ENCODE assay signal across 1 cellular context in the genomic region with DNA sequence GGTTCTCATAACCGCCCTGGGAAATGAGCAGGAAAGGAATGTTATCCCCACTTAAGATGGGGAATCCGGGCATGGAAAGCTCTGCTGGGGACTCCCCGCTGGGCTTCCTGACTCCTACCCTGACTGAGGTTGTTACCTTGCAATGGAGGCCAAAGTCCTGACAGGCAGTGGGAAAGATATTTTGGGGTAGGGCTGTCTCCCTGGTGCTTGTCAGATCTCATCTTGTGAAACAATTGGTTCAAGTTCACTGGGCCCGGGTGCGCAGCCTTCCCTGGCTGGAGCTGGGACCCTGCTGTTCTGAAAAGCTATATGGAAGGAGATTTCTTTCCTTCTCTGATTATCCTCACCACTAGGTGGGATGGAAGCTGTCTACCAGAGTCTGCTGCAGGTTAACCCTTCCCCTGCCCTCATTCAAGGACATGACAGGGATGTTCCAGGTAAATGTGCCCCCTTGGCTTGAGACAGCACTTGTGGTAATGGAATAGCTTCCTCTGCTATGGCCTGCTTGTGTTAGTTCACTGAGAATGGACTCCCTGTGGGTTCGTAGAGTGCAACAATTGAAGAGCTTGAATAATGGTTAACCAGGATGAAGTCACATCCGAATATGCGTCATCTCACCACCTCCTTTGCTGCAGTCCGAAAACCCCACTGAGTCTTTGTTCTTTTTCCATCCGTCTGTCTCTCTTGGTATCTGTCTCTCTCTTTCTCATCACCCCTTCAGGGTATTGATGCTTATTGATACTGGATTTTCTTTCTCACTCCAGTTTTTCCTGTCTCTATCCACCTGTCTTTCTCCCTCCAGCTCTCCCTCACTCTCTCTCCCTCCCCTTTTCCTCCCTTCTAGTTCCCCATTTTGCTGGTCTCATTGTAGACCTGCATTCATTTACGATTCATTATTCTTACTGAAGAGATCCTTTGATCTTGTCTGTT.
TF ChIP-seq lines count a peak whose summit lies in the region.

No MANE protein-coding gene starts in this region.

TF ChIP-seq in HepG2, 621 proteins besides CTCF, POLR2A, EP300 and RAD21 (continued from another document and continues in another):
- peak; percentile 24; the same call in 1 of the 2 replicates for TF ChIP-seq ZFX (CRISPR knock-in tag; IDR thresholded peaks at IDR 0.05; ENCODE audit: low read depth)
- 0 out of 2 replicates have a peak, but pooled peaks have one; percentile 51 for TF ChIP-seq ESRRA (CRISPR knock-in tag; IDR thresholded peaks at IDR 0.05; ENCODE audit: low read depth)
- no peak for TF ChIP-seq MLLT10 (CRISPR knock-in tag; IDR thresholded peaks at IDR 0.05)
- TF ChIP-seq HOXA3 (CRISPR knock-in tag; IDR thresholded peaks at IDR 0.05): peak; percentile 63; the same call in 1 of the 2 replicates
- TF ChIP-seq MED1 (CRISPR knock-in tag; IDR thresholded peaks at IDR 0.05): peak; percentile 46
- no peak for TF ChIP-seq ZNF782 (CRISPR knock-in tag; IDR thresholded peaks at IDR 0.05; ENCODE audit: borderline replicate concordance)
- no peak for TF ChIP-seq ZNF7 (CRISPR knock-in tag; IDR thresholded peaks at IDR 0.05)
- 0 out of 2 replicates have a peak, but pooled peaks have one; percentile 5 for TF ChIP-seq HNF4G (IDR thresholded peaks at IDR 0.05; ENCODE audit: borderline replicate concordance, low read depth, low read length)
- TF ChIP-seq HNF4G (CRISPR knock-in tag; IDR thresholded peaks at IDR 0.05; ENCODE audit: borderline replicate concordance, low read depth): 0 out of 2 replicates have a peak, but pooled peaks have one; percentile 19
- TF ChIP-seq FOXK1 (CRISPR knock-in tag; IDR thresholded peaks at IDR 0.05; ENCODE audit: borderline replicate concordance, low read depth): 0 out of 2 replicates have a peak, but pooled peaks have one; percentile 15
- TF ChIP-seq, protein P1, sequence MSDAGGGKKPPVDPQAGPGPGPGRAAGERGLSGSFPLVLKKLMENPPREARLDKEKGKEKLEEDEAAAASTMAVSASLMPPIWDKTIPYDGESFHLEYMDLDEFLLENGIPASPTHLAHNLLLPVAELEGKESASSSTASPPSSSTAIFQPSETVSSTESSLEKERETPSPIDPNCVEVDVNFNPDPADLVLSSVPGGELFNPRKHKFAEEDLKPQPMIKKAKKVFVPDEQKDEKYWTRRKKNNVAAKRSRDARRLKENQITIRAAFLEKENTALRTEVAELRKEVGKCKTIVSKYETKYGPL (CRISPR knock-in tag; IDR thresholded peaks at IDR 0.05): no peak
- TF ChIP-seq, protein P2, sequence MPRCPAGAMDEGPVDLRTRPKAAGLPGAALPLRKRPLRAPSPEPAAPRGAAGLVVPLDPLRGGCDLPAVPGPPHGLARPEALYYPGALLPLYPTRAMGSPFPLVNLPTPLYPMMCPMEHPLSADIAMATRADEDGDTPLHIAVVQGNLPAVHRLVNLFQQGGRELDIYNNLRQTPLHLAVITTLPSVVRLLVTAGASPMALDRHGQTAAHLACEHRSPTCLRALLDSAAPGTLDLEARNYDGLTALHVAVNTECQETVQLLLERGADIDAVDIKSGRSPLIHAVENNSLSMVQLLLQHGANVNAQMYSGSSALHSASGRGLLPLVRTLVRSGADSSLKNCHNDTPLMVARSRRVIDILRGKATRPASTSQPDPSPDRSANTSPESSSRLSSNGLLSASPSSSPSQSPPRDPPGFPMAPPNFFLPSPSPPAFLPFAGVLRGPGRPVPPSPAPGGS (CRISPR knock-in tag; IDR thresholded peaks at IDR 0.05): no peak
- TF ChIP-seq MAFK (conservative IDR thresholded peaks at IDR 0.05 in 1 of 2, IDR thresholded peaks at IDR 0.05 in 1 of 2; ENCODE audit: low read length in 2 of 2): no peak
- TF ChIP-seq ZNF788 (CRISPR knock-in tag; IDR thresholded peaks at IDR 0.05; ENCODE audit: borderline replicate concordance): 0 out of 2 replicates have a peak, but pooled peaks have one; percentile 43
- peak; percentile 32; the same call in 1 of the 2 replicates for TF ChIP-seq KMT2A (CRISPR knock-in tag; IDR thresholded peaks at IDR 0.05)
- TF ChIP-seq ZC3H13 (CRISPR knock-in tag; IDR thresholded peaks at IDR 0.05): no peak
- TF ChIP-seq TP53 (CRISPR knock-in tag; conservative IDR thresholded peaks at IDR 0.05): no peak
- no peak for TF ChIP-seq SRSF9 (IDR thresholded peaks at IDR 0.05; ENCODE audit: borderline replicate concordance, insufficient read depth, low read depth, low read length, poor library complexity, severe bottlenecking)
- TF ChIP-seq, protein P3, sequence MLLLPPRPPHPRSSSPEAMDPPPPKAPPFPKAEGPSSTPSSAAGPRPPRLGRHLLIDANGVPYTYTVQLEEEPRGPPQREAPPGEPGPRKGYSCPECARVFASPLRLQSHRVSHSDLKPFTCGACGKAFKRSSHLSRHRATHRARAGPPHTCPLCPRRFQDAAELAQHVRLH (CRISPR knock-in tag; IDR thresholded peaks at IDR 0.05; ENCODE audit: borderline replicate concordance, low read depth): 0 out of 2 replicates have a peak, but pooled peaks have one; percentile 74
- TF ChIP-seq, protein P4, sequence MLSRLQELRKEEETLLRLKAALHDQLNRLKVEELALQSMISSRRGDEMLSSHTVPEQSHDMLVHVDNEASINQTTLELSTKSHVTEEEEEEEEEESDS (CRISPR knock-in tag; IDR thresholded peaks at IDR 0.05; ENCODE audit: borderline replicate concordance): no peak
- no peak for TF ChIP-seq SMAD9 (CRISPR knock-in tag; IDR thresholded peaks at IDR 0.05)
- peak; percentile 63; the same call in 1 of the 2 replicates for TF ChIP-seq ZNF317 (CRISPR knock-in tag; IDR thresholded peaks at IDR 0.05)
- TF ChIP-seq CBFB (CRISPR knock-in tag; IDR thresholded peaks at IDR 0.05): no peak
- TF ChIP-seq SP2 (CRISPR knock-in tag; IDR thresholded peaks at IDR 0.05): no peak
- TF ChIP-seq ZNF660 (CRISPR knock-in tag; IDR thresholded peaks at IDR 0.05; ENCODE audit: borderline replicate concordance, low read depth): no peak
- TF ChIP-seq, protein P5, sequence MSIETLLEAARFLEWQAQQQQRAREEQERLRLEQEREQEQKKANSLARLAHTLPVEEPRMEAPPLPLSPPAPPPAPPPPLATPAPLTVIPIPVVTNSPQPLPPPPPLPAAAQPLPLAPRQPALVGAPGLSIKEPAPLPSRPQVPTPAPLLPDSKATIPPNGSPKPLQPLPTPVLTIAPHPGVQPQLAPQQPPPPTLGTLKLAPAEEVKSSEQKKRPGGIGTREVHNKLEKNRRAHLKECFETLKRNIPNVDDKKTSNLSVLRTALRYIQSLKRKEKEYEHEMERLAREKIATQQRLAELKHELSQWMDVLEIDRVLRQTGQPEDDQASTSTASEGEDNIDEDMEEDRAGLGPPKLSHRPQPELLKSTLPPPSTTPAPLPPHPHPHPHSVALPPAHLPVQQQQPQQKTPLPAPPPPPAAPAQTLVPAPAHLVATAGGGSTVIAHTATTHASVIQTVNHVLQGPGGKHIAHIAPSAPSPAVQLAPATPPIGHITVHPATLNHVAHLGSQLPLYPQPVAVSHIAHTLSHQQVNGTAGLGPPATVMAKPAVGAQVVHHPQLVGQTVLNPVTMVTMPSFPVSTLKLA (IDR thresholded peaks at IDR 0.05): no peak
- TF ChIP-seq, protein P6, sequence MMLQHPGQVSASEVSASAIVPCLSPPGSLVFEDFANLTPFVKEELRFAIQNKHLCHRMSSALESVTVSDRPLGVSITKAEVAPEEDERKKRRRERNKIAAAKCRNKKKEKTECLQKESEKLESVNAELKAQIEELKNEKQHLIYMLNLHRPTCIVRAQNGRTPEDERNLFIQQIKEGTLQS (CRISPR knock-in tag; IDR thresholded peaks at IDR 0.05): peak; percentile 76; the same call in 1 of the 2 replicates
- no peak for TF ChIP-seq CENPX (CRISPR knock-in tag; IDR thresholded peaks at IDR 0.05)
- no peak for TF ChIP-seq SOX13 (IDR thresholded peaks at IDR 0.05)
- peak in 1 of 2 experiments; percentile 67; a peak in 2 of 4 replicates for TF ChIP-seq SOX13 (CRISPR knock-in tag; conservative IDR thresholded peaks at IDR 0.05 in 1 of 2, IDR thresholded peaks at IDR 0.05 in 1 of 2)
- peak; percentile 49; the same call in 1 of the 2 replicates for TF ChIP-seq REPIN1 (CRISPR knock-in tag; IDR thresholded peaks at IDR 0.05; ENCODE audit: borderline replicate concordance, low read depth)
- TF ChIP-seq TEAD3 (CRISPR knock-in tag; optimal IDR thresholded peaks at IDR 0.05; ENCODE audit: borderline replicate concordance): peak; percentile 53
- no peak for TF ChIP-seq LCORL (IDR thresholded peaks at IDR 0.05)
- TF ChIP-seq LCORL (CRISPR knock-in tag; IDR thresholded peaks at IDR 0.05): peak; percentile 62; the same call in 1 of the 2 replicates
- 0 out of 2 replicates have a peak, but pooled peaks have one; percentile 36 for TF ChIP-seq TOE1 (CRISPR knock-in tag; IDR thresholded peaks at IDR 0.05)
- TF ChIP-seq ZNF674 (CRISPR knock-in tag; IDR thresholded peaks at IDR 0.05; ENCODE audit: low read depth): 0 out of 2 replicates have a peak, but pooled peaks have one; percentile 62
- TF ChIP-seq ZNF790 (CRISPR knock-in tag; IDR thresholded peaks at IDR 0.05; ENCODE audit: borderline replicate concordance): no peak
- peak; percentile 23 for TF ChIP-seq ZFP36 (IDR thresholded peaks at IDR 0.05; ENCODE audit: borderline replicate concordance, low read depth, low read length, partially characterized antibody)
- peak; percentile 56; the same call in 1 of the 2 replicates for TF ChIP-seq ELF3 (CRISPR knock-in tag; IDR thresholded peaks at IDR 0.05)
- TF ChIP-seq ZNF777 (CRISPR knock-in tag; IDR thresholded peaks at IDR 0.05): no peak
- TF ChIP-seq, protein P7, sequence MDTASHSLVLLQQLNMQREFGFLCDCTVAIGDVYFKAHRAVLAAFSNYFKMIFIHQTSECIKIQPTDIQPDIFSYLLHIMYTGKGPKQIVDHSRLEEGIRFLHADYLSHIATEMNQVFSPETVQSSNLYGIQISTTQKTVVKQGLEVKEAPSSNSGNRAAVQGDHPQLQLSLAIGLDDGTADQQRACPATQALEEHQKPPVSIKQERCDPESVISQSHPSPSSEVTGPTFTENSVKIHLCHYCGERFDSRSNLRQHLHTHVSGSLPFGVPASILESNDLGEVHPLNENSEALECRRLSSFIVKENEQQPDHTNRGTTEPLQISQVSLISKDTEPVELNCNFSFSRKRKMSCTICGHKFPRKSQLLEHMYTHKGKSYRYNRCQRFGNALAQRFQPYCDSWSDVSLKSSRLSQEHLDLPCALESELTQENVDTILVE (CRISPR knock-in tag; IDR thresholded peaks at IDR 0.05): no peak
- TF ChIP-seq ZNF672 (CRISPR knock-in tag; IDR thresholded peaks at IDR 0.05): no peak
- TF ChIP-seq ZSCAN31 (CRISPR knock-in tag; IDR thresholded peaks at IDR 0.05; ENCODE audit: low read depth): peak; percentile 43; the same call in 1 of the 2 replicates
- TF ChIP-seq, protein P8, sequence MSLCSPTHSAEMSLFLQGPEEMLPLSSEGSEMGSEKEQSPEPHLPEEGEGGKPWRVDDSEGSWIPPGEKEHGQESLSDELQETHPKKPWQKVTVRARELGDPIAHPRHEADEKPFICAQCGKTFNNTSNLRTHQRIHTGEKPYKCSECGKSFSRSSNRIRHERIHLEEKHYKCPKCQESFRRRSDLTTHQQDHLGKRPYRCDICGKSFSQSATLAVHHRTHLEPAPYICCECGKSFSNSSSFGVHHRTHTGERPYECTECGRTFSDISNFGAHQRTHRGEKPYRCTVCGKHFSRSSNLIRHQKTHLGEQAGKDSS (CRISPR knock-in tag; IDR thresholded peaks at IDR 0.05; ENCODE audit: borderline replicate concordance, low read depth): peak; percentile 22; the same call in 1 of the 2 replicates
- no peak for TF ChIP-seq PRPF4 (IDR thresholded peaks at IDR 0.05; ENCODE audit: low read depth, low read length, poor library complexity, severe bottlenecking)
- 0 out of 2 replicates have a peak, but pooled peaks have one; percentile 6 for TF ChIP-seq ZNF605 (CRISPR knock-in tag; IDR thresholded peaks at IDR 0.05)
- 0 out of 2 replicates have a peak, but pooled peaks have one; percentile 23 for TF ChIP-seq EHMT2 (IDR thresholded peaks at IDR 0.05; ENCODE audit: borderline replicate concordance, low read depth, low read length)
- 0 out of 2 replicates have a peak, but pooled peaks have one; percentile 15 for TF ChIP-seq PHF8 (CRISPR knock-in tag; IDR thresholded peaks at IDR 0.05)
- TF ChIP-seq CEBPG (CRISPR knock-in tag; IDR thresholded peaks at IDR 0.05): peak; percentile 45; the same call in 1 of the 2 replicates
- peak; percentile 28; the same call in 1 of the 2 replicates for TF ChIP-seq IRF2 (CRISPR knock-in tag; IDR thresholded peaks at IDR 0.05)
- TF ChIP-seq ZNF33A (CRISPR knock-in tag; IDR thresholded peaks at IDR 0.05; ENCODE audit: borderline replicate concordance): no peak
- TF ChIP-seq, protein P9, sequence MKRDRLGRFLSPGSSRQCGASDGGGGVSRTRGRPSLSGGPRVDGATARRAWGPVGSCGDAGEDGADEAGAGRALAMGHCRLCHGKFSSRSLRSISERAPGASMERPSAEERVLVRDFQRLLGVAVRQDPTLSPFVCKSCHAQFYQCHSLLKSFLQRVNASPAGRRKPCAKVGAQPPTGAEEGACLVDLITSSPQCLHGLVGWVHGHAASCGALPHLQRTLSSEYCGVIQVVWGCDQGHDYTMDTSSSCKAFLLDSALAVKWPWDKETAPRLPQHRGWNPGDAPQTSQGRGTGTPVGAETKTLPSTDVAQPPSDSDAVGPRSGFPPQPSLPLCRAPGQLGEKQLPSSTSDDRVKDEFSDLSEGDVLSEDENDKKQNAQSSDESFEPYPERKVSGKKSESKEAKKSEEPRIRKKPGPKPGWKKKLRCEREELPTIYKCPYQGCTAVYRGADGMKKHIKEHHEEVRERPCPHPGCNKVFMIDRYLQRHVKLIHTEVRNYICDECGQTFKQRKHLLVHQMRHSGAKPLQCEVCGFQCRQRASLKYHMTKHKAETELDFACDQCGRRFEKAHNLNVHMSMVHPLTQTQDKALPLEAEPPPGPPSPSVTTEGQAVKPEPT (CRISPR knock-in tag; IDR thresholded peaks at IDR 0.05; ENCODE audit: low read depth): no peak
